Comparison of ENCODE assay signal across 8 cellular contexts in the genomic region with DNA sequence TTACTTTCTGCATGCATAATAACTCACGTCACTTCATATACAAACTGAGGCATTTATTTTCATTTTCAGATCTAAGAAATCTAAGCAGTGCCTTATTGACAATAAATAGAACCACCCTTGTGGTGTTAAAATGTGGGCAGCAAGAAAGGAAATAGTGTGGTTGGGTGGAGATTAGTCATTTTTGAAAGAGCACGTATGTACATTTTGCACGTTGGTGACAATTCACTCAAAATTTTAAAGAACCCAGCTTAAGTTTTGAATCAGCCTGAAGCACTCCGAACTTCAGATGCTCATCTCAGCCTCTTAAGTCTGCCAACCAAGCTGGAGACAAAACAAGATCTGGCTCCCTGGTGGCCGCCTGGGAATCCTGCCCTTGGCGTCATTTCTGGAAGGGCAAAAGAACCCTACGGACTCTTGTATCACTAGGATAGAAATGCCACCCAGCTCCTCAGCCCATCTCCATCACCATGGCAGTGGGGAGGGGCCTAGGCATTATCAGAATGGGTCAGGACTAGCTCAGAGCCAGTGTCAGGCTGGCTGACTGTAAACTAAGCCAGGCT.
DNase-seq lines count a peak whose midpoint lies in the region; ATAC-seq and TF ChIP-seq lines count a peak whose summit lies in the region.

No MANE protein-coding gene starts in this region.

- no peak for TF ChIP-seq POLR2A in spleen (IDR thresholded peaks at IDR 0.05)

- TF ChIP-seq CTCF in GM13977 (IDR thresholded peaks at IDR 0.05; ENCODE audit: extremely low read depth, insufficient read depth, missing control alignments) (no peak), OCI-LY3 (IDR thresholded peaks at IDR 0.05; ENCODE audit: low read depth, low read length) (no peak), osteocyte (IDR thresholded peaks at IDR 0.05) (no peak), spleen (IDR thresholded peaks at IDR 0.05 in 8 of 11, conservative IDR thresholded peaks at IDR 0.05 in 3 of 11) (no peak)

- peak overlapping the region; percentile 5 for H3K4me3 Mint-ChIP-seq in activated naive CD8-positive, alpha-beta T cell treated with anti-CD3 and anti-CD28 coated beads, Interleukin-2, amount 50 U/mL, for 24 hours
- no peak overlapping the region for H3K4me3 Mint-ChIP-seq in osteocyte (ENCODE audit: unreplicated experiment)

- H3K36me3 Mint-ChIP-seq in activated naive CD8-positive, alpha-beta T cell treated with anti-CD3 and anti-CD28 coated beads, Interleukin-2, amount 50 U/mL, for 24 hours (ENCODE audit: low read depth), result no peaks in the 10 kb centered on the region
- H3K36me3 Mint-ChIP-seq in osteocyte (ENCODE audit: unreplicated experiment), result no peaks in the 10 kb centered on the region

- DNase-seq in GM13977 (ENCODE audit: low spot score), result peak; percentile 70
- DNase-seq in activated naive CD8-positive, alpha-beta T cell treated with anti-CD3 and anti-CD28 coated beads, Interleukin-2, amount 50 U/mL, for 24 hours, result peak; percentile 45
- DNase-seq in stimulated activated CD8-positive, alpha-beta memory T cell treated with anti-CD3 and anti-CD28 coated beads, Interleukin-7, amount 100 ng/mL, for 48 hours (ENCODE audit: extremely low read depth in 1 of 2, low read depth in 1 of 2), result peak; percentile 14 to 32
- no peak for DNase-seq in osteocyte (ENCODE audit: extremely low spot score, unreplicated experiment)
- no peak for DNase-seq in spleen
- no peak for DNase-seq in NCI-H345 treated with DMSO at 0.1 percent for 48 hours (lab: John Stamatoyannopoulos, UW; ENCODE audit: unreplicated experiment)

- no peaks in the 10 kb centered on the region for H4K20me1 ChIP-seq in OCI-LY3 (ENCODE audit: insufficient read depth, low read length)

- H3K4me3 ChIP-seq in OCI-LY3 (ENCODE audit: low read length) (peak overlapping the region; percentile 36), spleen (no peak overlapping the region)

- WGBS in spleen, 5 donors, result 41 to 55% (median 48%) methylated on average over 7 of the region's 7 CpGs

- no peaks in the 10 kb centered on the region for H3K79me2 ChIP-seq in OCI-LY3 (ENCODE audit: low read length)

- H3K27me3 Mint-ChIP-seq in activated naive CD8-positive, alpha-beta T cell treated with anti-CD3 and anti-CD28 coated beads, Interleukin-2, amount 50 U/mL, for 24 hours, result no peaks in the 10 kb centered on the region
- H3K27me3 Mint-ChIP-seq in osteocyte (ENCODE audit: unreplicated experiment), result peaks cover 7% of the 10 kb centered on the region

- H3K4me1 ChIP-seq in OCI-LY3 (ENCODE audit: low read length) (peaks cover 55% of the 10 kb centered on the region), spleen (peaks cover 0 to 14% (median 0%) of the 10 kb centered on the region in 6 donors)

- H3K36me3 ChIP-seq in OCI-LY3 (replicated peaks; ENCODE audit: low read depth, low read length), result no peaks in the 10 kb centered on the region
- no peaks in the 10 kb centered on the region for H3K36me3 ChIP-seq in spleen

- in situ Hi-C loops in GM13977 (cut with MboI; ENCODE audit: low pct_unique_long_range_greater_than_20kb, low sequenced_read_pairs, unreplicated experiment), result no loop called here

- H2AFZ ChIP-seq in OCI-LY3 (ENCODE audit: low read depth, low read length), result no peak overlapping the region; the same call in 1 of the 2 replicates

- H3K4me2 ChIP-seq in OCI-LY3 (ENCODE audit: low read length), result peak overlapping the region; percentile 67

- peaks cover 54% of the 10 kb centered on the region for H3K4me1 Mint-ChIP-seq in activated naive CD8-positive, alpha-beta T cell treated with anti-CD3 and anti-CD28 coated beads, Interleukin-2, amount 50 U/mL, for 24 hours
- no peaks in the 10 kb centered on the region for H3K4me1 Mint-ChIP-seq in osteocyte (ENCODE audit: unreplicated experiment)

- H3K27me3 ChIP-seq in OCI-LY3 (ENCODE audit: low read depth, low read length), result no peaks in the 10 kb centered on the region
- no peaks in the 10 kb centered on the region for H3K27me3 ChIP-seq in spleen (replicated peaks in 1 of 7)

- H3K27ac Mint-ChIP-seq in activated naive CD8-positive, alpha-beta T cell treated with anti-CD3 and anti-CD28 coated beads, Interleukin-2, amount 50 U/mL, for 24 hours, result peak overlapping the region; percentile 83
- no peak overlapping the region for H3K27ac Mint-ChIP-seq in osteocyte (ENCODE audit: unreplicated experiment)

- H3K9me3 ChIP-seq in OCI-LY3 (ENCODE audit: insufficient read depth, low read length) (no peaks in the 10 kb centered on the region), spleen (no peaks in the 10 kb centered on the region)

- H3K27ac ChIP-seq in OCI-LY3 (ENCODE audit: low read length) (peak overlapping the region; percentile 94), spleen (peak overlapping the region in 4 of 8 donors; percentile 43 to 67 (median 55))

- H3K9me3 Mint-ChIP-seq in activated naive CD8-positive, alpha-beta T cell treated with anti-CD3 and anti-CD28 coated beads, Interleukin-2, amount 50 U/mL, for 24 hours, result peaks cover 19% of the 10 kb centered on the region
- H3K9me3 Mint-ChIP-seq in osteocyte (ENCODE audit: unreplicated experiment), result no peaks in the 10 kb centered on the region

- ATAC-seq in HG02642 (IDR thresholded peaks at IDR 0.05; ENCODE audit: poor library complexity, unreplicated experiment), result peak; percentile 90
- peak; percentile 88 for ATAC-seq in activated naive CD8-positive, alpha-beta T cell treated with anti-CD3 and anti-CD28 coated beads, Interleukin-2, amount 50 U/mL, for 24 hours

- peak overlapping the region; percentile 52 for H3K9ac ChIP-seq in OCI-LY3 (ENCODE audit: low read length)

- intact Hi-C loops in spleen (cut with DNase I; ENCODE audit: low total_unique reads), result no loop called here

Comparison
In these comparisons a context has a peak if more than half of its experiments do, and no peak if none do; other contexts are left out.
1. DNase-seq: peak in GM13977 (single experiment), activated naive CD8-positive, alpha-beta T cell treated with anti-CD3 and anti-CD28 coated beads, Interleukin-2, amount 50 U/mL, for 24 hours (single experiment) and stimulated activated CD8-positive, alpha-beta memory T cell treated with anti-CD3 and anti-CD28 coated beads, Interleukin-7, amount 100 ng/mL, for 48 hours (2 of 2); none in osteocyte (single experiment), spleen (single experiment) and NCI-H345 treated with DMSO at 0.1 percent for 48 hours (single experiment).